9 cellular contexts compared by ENCODE assay signal in the genomic region with DNA sequence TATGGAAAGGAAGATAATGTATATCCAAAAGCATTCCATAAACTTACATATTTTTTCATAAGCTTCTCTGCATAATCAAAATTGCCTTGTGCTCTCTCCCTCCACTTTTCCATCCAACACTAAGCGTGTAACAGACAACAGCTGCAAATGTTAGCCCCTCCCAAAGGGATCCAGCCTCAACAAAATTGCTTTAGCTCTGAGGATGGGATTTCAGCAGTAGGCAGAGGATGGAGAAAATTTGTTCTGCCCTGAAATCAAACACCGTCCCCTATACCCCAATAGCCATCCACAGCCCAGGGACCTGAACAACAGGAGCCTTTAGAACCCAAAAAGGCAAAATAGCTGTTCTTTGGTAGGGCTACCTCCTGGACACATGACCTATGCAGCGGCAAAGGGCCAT. TPM values are rescaled to one million over a fixed set of nuclear protein-coding genes. Genes with fewer than 3 reads are reported as not detected.
"Had no signal": no experiment of that assay in that cellular context is flagged by ENCODE, and none has a peak within 500 bp of the region (broad histone marks: within the 10 kb centered on the region; RNA-seq: fewer than 3 reads in every experiment).

No MANE protein-coding gene starts in this region.

- ATAC-seq: HCT116, K562 had no signal

- H3K4me3 Mint-ChIP-seq: HFFc6 had no signal

- H3K27ac ChIP-seq: GM23248, HL-60 had no signal

- H3K9me3 ChIP-seq: HAP-1 had no signal

- H3K36me3 ChIP-seq: HAP-1 had no signal

- H3K4me3 ChIP-seq: GM23248, HAP-1, K562 had no signal

- H3K4me1 ChIP-seq: HAP-1 had no signal

- H3K9me3 Mint-ChIP-seq: HFFc6 had no signal

- FAIRE-seq: K562 had no signal

- H3K27ac Mint-ChIP-seq: HFFc6 had no signal

- DNase-seq: GM23248, GOT3, H7, HFFc6, IMR-90 had no signal

RNA-seq across cellular contexts. Expression of a gene that starts 28.8 kb away (rescaled TPM):
- total RNA-seq: HFFc6 had no signal
- polyA plus RNA-seq: IMR-90 had no signal
